In the genomic region with DNA sequence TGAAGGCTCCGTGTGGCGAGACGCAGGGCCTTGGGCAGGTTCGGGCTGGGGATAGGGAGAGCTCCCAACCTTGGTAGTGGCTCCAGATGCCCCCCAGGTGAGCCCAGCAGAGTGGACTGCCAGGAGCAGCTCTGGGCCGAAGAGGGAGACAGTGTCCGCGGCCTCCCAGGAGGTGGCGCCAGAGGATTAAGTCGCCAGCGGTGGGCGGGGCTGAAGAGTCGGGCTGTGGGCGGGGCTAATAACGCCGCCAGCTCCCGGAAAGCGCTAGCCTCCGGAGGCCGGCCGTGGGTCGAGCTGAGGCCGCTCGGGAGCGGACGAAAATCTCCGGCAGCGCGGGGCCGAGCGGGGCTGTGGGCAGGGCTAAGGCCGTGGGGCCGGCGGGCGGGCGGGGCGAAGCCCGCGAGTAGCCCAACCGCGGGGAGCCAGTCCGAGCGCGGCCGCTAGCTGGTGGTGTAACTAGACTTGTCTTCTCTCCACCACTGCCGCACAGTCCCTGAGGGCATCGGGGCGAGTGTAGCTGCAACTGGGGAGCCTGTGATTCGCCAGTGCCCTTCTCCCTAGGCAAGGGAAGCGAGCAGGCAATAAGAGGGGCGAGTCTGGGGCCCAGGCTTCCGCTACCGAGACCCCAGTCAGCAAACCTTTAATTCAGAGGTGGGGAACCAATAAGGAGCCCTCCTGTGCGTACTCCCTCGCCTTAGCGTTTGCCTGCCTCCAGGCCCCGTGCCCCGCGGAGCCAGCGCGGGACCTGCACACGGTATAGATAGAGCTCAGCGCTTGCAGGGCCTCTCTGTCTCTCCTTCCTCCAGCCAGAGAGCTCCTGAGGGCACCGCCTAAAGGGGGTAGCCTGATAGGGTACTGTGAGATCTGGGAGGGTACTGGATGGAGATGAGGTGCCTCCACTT, we compare ENCODE assay signal across 8 cellular contexts. TPM values are rescaled to one million over a fixed set of nuclear protein-coding genes. Genes with fewer than 3 reads are reported as not detected.
DNase-seq lines count a peak whose midpoint lies in the region; ATAC-seq and TF ChIP-seq lines count a peak whose summit lies in the region.

No MANE protein-coding gene starts in this region.

- POLR2A ChIA-PET in OCI-LY7 (lab: Charles Lee): interaction anchor here (0.6 to 1.9 kb wide), 6 partner anchors 12 to 509 kb away, joined by 3 to 18 read pairs (median 3); no protein-coding TSS in a partner anchor

- intact Hi-C loops in OCI-LY7 (cut with micrococcal nuclease; ENCODE audit: unreplicated experiment): loop anchor here (1.0 kb wide), 1 partner anchor 131 kb away; no protein-coding TSS in a partner anchor

- H3K4me1 Mint-ChIP-seq in IgD-negative memory B cell: peaks cover 2 to 6% (median 3%) of the 10 kb centered on the region in 3 donors

- no peaks in the 10 kb centered on the region for H4K20me1 ChIP-seq in OCI-LY7 (ENCODE audit: insufficient read depth, low read length)

- H3K36me3 ChIP-seq in OCI-LY7 (ENCODE audit: insufficient read depth, low read length): no peaks in the 10 kb centered on the region

- peak overlapping the region; percentile 75 for H3K4me2 ChIP-seq in OCI-LY7 (ENCODE audit: low read length)

- H2AFZ ChIP-seq in OCI-LY7 (ENCODE audit: low read length): peak overlapping the region; percentile 68; the same call in 1 of the 2 replicates

- peak; percentile 71 for DNase-seq in DMS153 treated with DMSO at 0.1 percent for 48 hours (lab: John Stamatoyannopoulos, UW; ENCODE audit: unreplicated experiment)
- peak; percentile 93 for DNase-seq in OCI-LY7 (ENCODE audit: low spot score)
- DNase-seq in activated T-cell treated with anti-CD3 and anti-CD28 coated beads for 4 hours: peak; percentile 92
- DNase-seq in epithelial cell of esophagus (ENCODE audit: low read depth): peak; percentile 90
- DNase-seq in mucosa of gallbladder (ENCODE audit: low spot score): peak; percentile 94
- DNase-seq in stimulated activated CD8-positive, alpha-beta memory T cell treated with anti-CD3 and anti-CD28 coated beads, Interleukin-4, amount 100 ng/mL, for 24 hours (ENCODE audit: low read depth): peak; percentile 87

- H3K79me2 ChIP-seq in OCI-LY7 (ENCODE audit: insufficient read depth, low read depth, low read length): no peaks in the 10 kb centered on the region

- no peak overlapping the region for H3K27ac ChIP-seq in OCI-LY7 (ENCODE audit: low read depth, low read length, poor library complexity, severe bottlenecking)

- H3K9me3 ChIP-seq in OCI-LY7 (ENCODE audit: low read length): 0 out of 2 replicates have a peak, but pooled peaks cover 4% of the 10 kb centered on the region

- peaks cover 2% of the 10 kb centered on the region for H3K27me3 Mint-ChIP-seq in IgD-negative memory B cell

- peaks cover 13% of the 10 kb centered on the region for H3K4me1 ChIP-seq in OCI-LY7 (ENCODE audit: insufficient read depth, low read length, poor library complexity, severe bottlenecking)

- TF ChIP-seq CTCF in OCI-LY7 (conservative IDR thresholded peaks at IDR 0.05; ENCODE audit: low read length) (peak; percentile 89), epithelial cell of esophagus (IDR thresholded peaks at IDR 0.05; ENCODE audit: insufficient read depth, low read depth, low read length, missing control alignments) (peak; percentile 77)

- no peaks in the 10 kb centered on the region for H3K9me2 ChIP-seq in OCI-LY7 (ENCODE audit: insufficient read depth, low read length)

- peak overlapping the region; percentile 78 to 91 (median 90) for H3K4me3 Mint-ChIP-seq in IgD-negative memory B cell

- no peaks in the 10 kb centered on the region for H3K36me3 Mint-ChIP-seq in IgD-negative memory B cell

- no peaks in the 10 kb centered on the region for H3K9me3 Mint-ChIP-seq in IgD-negative memory B cell

- no TSS peak for BruUV-seq in OCI-LY7 (replicated peaks; lab: Mats Ljungman, UMichigan)

- CTCF ChIA-PET in OCI-LY7 (lab: Charles Lee; ENCODE audit: unreplicated experiment): interaction anchor here (0.6 to 1.9 kb wide), 7 partner anchors 12 to 133 kb away, joined by 3 to 10 read pairs (median 5); no protein-coding TSS in a partner anchor

- H3K27ac Mint-ChIP-seq in IgD-negative memory B cell: peak overlapping the region in 1 of 3 donors; percentile 25

- H3K4me3 ChIP-seq in OCI-LY7 (ENCODE audit: low read depth, low read length, poor library complexity, severe bottlenecking) (peak overlapping the region; percentile 69), epithelial cell of esophagus (ENCODE audit: low read length) (peak overlapping the region; percentile 38)

- peak; percentile 89 for ATAC-seq in GM21529 (IDR thresholded peaks at IDR 0.05; ENCODE audit: unreplicated experiment)

RNA-seq across cellular contexts. Expression of a gene that starts 14.4 kb away (rescaled TPM):
- 0.05 TPM for polyA plus RNA-seq in IgD-negative memory B cell
- total RNA-seq in OCI-LY7 (2014; rRNA removed; shearing (Covaris generic)): 0.03 TPM in 2 replicates
- 0.20 and 0.27 TPM in 2 replicates for total RNA-seq in OCI-LY7 (2022)
- total RNA-seq in mucosa of gallbladder: 0.81 TPM
